In the genomic region with DNA sequence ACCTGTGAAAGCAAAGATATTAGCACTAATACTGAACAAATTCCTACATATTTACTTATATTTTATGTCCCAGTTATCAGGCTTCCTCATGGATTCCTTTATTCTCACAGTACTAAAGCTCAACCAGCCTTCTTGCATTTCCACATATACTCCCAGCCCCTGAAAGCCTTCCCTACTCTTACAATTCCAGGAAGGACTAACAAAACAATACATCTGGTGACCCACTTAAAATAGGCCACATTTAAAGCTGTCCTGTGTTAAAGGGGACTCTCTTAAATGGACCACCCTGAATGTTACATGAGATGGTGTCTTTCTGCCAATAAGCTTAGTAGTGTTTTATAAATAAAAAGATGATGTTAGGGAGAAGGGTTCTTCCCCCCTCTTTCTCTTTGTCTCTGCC, we compare ENCODE assay signal across 16 cellular contexts. TPM values are rescaled to one million over a fixed set of nuclear protein-coding genes. Genes with fewer than 3 reads are reported as not detected.
DNase-seq lines count a peak whose midpoint lies in the region; ATAC-seq and TF ChIP-seq lines count a peak whose summit lies in the region.
"Had no signal": no experiment of that assay in that cellular context is flagged by ENCODE, and none has a peak within 500 bp of the region (broad histone marks: within the 10 kb centered on the region; RNA-seq: fewer than 3 reads in every experiment).

No MANE protein-coding gene starts in this region.

- H2AK5ac ChIP-seq in trophoblast cell (ENCODE audit: low read length) = no peak overlapping the region

- no peak overlapping the region for H2BK12ac ChIP-seq in trophoblast cell (ENCODE audit: low read length)

- no peak overlapping the region for H3K23ac ChIP-seq in trophoblast cell (ENCODE audit: low read length)

- H3K79me1 ChIP-seq in trophoblast cell (ENCODE audit: low read length) = peaks cover 8% of the 10 kb centered on the region

- no peak overlapping the region for H2AFZ ChIP-seq in trophoblast cell (ENCODE audit: insufficient read depth, low read length, poor library complexity)

- peak overlapping the region in 1 of 2 donors; percentile 49 for H3K27ac ChIP-seq in right atrium auricular region
- H3K27ac ChIP-seq in gastroesophageal sphincter = peak overlapping the region in 3 of 4 donors; percentile 34 to 48 (median 44)
- H3K27ac ChIP-seq in psoas muscle = peak overlapping the region; percentile 19
- peak overlapping the region; percentile 17 to 25 for H3K27ac ChIP-seq in tibial artery
- H3K27ac ChIP-seq in trophoblast cell (ENCODE audit: low read depth, low read length) = no peak overlapping the region

- H4K8ac ChIP-seq in trophoblast cell (ENCODE audit: low read depth, low read length) = no peak overlapping the region

- peaks cover 1% of the 10 kb centered on the region for H3K79me2 ChIP-seq in trophoblast cell (ENCODE audit: control insufficient read depth, insufficient read depth, low read length, poor library complexity)

- H3K4me3 ChIP-seq in right atrium auricular region = no peak overlapping the region
- H3K4me3 ChIP-seq in gastroesophageal sphincter = no peak overlapping the region
- no peak overlapping the region for H3K4me3 ChIP-seq in psoas muscle
- no peak overlapping the region for H3K4me3 ChIP-seq in tibial artery
- H3K4me3 ChIP-seq in trophoblast cell (ENCODE audit: low read depth, low read length) = no peak overlapping the region
- H3K4me3 ChIP-seq: HAP-1 had no signal

- no peak overlapping the region for H3K14ac ChIP-seq in trophoblast cell (ENCODE audit: low read length)

- no peak for DNase-seq in Right ventricle myocardium inferior (ENCODE audit: missing footprints)
- no peak for DNase-seq in right atrium auricular region (ENCODE audit: low spot score)
- no peak for DNase-seq in psoas muscle
- DNase-seq in tibial artery = no peak
- DNase-seq in GM19238 (ENCODE audit: insufficient read length, low spot score) = no peak
- no peak for DNase-seq in islet precursor cell
- DNase-seq in trophoblast cell = no peak
- DNase-seq: C1 segment of cervical spinal cord, Karpas-422, NCI-H2029, NCI-H2171 treated with DMSO at 0.1 percent for 48 hours, NCI-H82 had no signal

- H3K4ac ChIP-seq in trophoblast cell (ENCODE audit: low read depth, low read length) = no peak overlapping the region

- H4K12ac ChIP-seq in trophoblast cell (ENCODE audit: low read depth, low read length) = no peak overlapping the region

- ATAC-seq in Right ventricle myocardium inferior (peak; percentile 23), gastroesophageal sphincter (no peak), psoas muscle (no peak)
- ATAC-seq: Panc1 had no signal

- no peak overlapping the region for H3K18ac ChIP-seq in trophoblast cell (ENCODE audit: low read length)

- no peak overlapping the region for H4K91ac ChIP-seq in trophoblast cell (ENCODE audit: low read depth, low read length)

- intact Hi-C loops in Right ventricle myocardium inferior (cut with DNase I) (no loop called here), psoas muscle (cut with DNase I) (no loop called here), tibial artery (cut with DNase I; ENCODE audit: low total_unique reads) (no loop called here)

- no peak for TF ChIP-seq EP300 in gastroesophageal sphincter (IDR thresholded peaks at IDR 0.05)

- H3K4me2 ChIP-seq in trophoblast cell (ENCODE audit: low read length) = no peak overlapping the region

- no peak for TF ChIP-seq POLR2A in gastroesophageal sphincter (IDR thresholded peaks at IDR 0.05)

- no peaks in the 10 kb centered on the region for H3K9me3 ChIP-seq in right atrium auricular region
- no peaks in the 10 kb centered on the region for H3K9me3 ChIP-seq in gastroesophageal sphincter
- H3K9me3 ChIP-seq in psoas muscle = no peaks in the 10 kb centered on the region
- H3K9me3 ChIP-seq in tibial artery = no peaks in the 10 kb centered on the region
- no peaks in the 10 kb centered on the region for H3K9me3 ChIP-seq in trophoblast cell (ENCODE audit: insufficient read depth, low read depth, low read length)
- H3K9me3 ChIP-seq: HAP-1 had no signal

- H3K4me1 ChIP-seq in right atrium auricular region = peaks cover 0 to 17% of the 10 kb centered on the region in 2 donors
- peaks cover 0 to 16% (median 0%) of the 10 kb centered on the region in 3 donors for H3K4me1 ChIP-seq in gastroesophageal sphincter
- peaks cover 9% of the 10 kb centered on the region for H3K4me1 ChIP-seq in psoas muscle
- H3K4me1 ChIP-seq in tibial artery = peaks cover 0 to 27% (median 7%) of the 10 kb centered on the region in 4 donors
- H3K4me1 ChIP-seq in trophoblast cell (ENCODE audit: control insufficient read depth in 1 of 2, insufficient read depth in 2 of 2, low read length in 2 of 2) = peaks cover 3 to 8% of the 10 kb centered on the region in 2 experiments

- H2BK5ac ChIP-seq in trophoblast cell (ENCODE audit: low read depth, low read length, poor library complexity) = no peak overlapping the region

- H3K27me3 ChIP-seq in right atrium auricular region = no peaks in the 10 kb centered on the region
- no peaks in the 10 kb centered on the region for H3K27me3 ChIP-seq in gastroesophageal sphincter
- no peaks in the 10 kb centered on the region for H3K27me3 ChIP-seq in psoas muscle (ENCODE audit: insufficient read depth in 3 of 3, low read length in 2 of 3)
- H3K27me3 ChIP-seq in tibial artery = no peaks in the 10 kb centered on the region
- H3K27me3 ChIP-seq in trophoblast cell (ENCODE audit: insufficient read depth, low read length) = no peaks in the 10 kb centered on the region

- H3K9ac ChIP-seq in trophoblast cell (ENCODE audit: low read length) = no peak overlapping the region

- TF ChIP-seq CTCF in right atrium auricular region (IDR thresholded peaks at IDR 0.05) = no peak
- TF ChIP-seq CTCF in gastroesophageal sphincter (IDR thresholded peaks at IDR 0.05) = no peak
- TF ChIP-seq CTCF in psoas muscle (IDR thresholded peaks at IDR 0.05) = no peak
- TF ChIP-seq CTCF in tibial artery (IDR thresholded peaks at IDR 0.05) = no peak

- H2BK120ac ChIP-seq in trophoblast cell (ENCODE audit: insufficient read depth, low read length, poor library complexity) = no peak overlapping the region

- H3K36me3 ChIP-seq in right atrium auricular region (no peaks in the 10 kb centered on the region), gastroesophageal sphincter (no peaks in the 10 kb centered on the region), psoas muscle (ENCODE audit: insufficient read depth in 1 of 2, low read depth in 1 of 2) (no peaks in the 10 kb centered on the region), tibial artery (no peaks in the 10 kb centered on the region), trophoblast cell (ENCODE audit: control insufficient read depth in 1 of 2, insufficient read depth in 2 of 2, low read length in 2 of 2) (no peaks in the 10 kb centered on the region)
- H3K36me3 ChIP-seq: HAP-1 had no signal

RNA-seq across cellular contexts. Expression of a gene that starts 54.4 kb away (rescaled TPM):
- 5.3 TPM for total RNA-seq in Right ventricle myocardium inferior
- total RNA-seq in right atrium auricular region = 1 to 10 TPM in 1 of 2 donors, not detected in 1; 1.9 TPM
- not detected for total RNA-seq in gastroesophageal sphincter
- under 1 TPM in 1 of 4 donors, not detected in 3; 0.28 TPM for total RNA-seq in psoas muscle
- polyA plus RNA-seq in psoas muscle = not detected
- not detected in 2 replicates for polyA plus RNA-seq in trophoblast cell (2013)
- total RNA-seq: A172 had no signal
